17 cellular contexts compared by ENCODE assay signal in the genomic region with DNA sequence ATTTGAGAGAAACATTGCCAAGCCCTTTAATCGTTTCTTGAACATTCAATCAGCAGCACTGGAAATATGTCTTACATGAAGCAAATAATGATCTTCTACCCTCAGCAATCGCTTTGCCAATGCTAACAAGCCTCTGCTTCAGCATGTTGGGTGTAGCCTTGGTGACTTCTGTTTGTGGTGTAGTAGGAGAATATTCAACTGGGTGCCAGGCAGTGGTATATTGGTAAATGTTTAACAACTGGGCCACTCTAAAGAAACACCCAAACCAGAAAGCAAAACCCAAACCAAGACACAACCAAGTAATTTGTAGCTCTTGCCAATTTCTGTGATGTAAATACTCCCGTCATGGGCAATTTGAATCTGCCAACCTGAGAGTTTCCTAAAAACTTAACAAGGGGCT. TPM values are rescaled to one million over a fixed set of nuclear protein-coding genes. Genes with fewer than 3 reads are reported as not detected.
"Had no signal": no experiment of that assay in that cellular context is flagged by ENCODE, and none has a peak within 500 bp of the region (broad histone marks: within the 10 kb centered on the region; RNA-seq: fewer than 3 reads in every experiment).

No MANE protein-coding gene starts in this region.

- H3K4me1 Mint-ChIP-seq: activated naive CD8-positive, alpha-beta T cell treated with anti-CD3 and anti-CD28 coated beads for 36 hours had no signal

- H3K27me3 ChIP-seq: body of pancreas, esophagus squamous epithelium, thyroid gland had no signal

- H3K9me3 ChIP-seq: body of pancreas, esophagus squamous epithelium, neutrophil, thyroid gland had no signal

- H3K27ac ChIP-seq: body of pancreas, esophagus squamous epithelium, neutrophil, thyroid gland had no signal

- H3K4me3 ChIP-seq: body of pancreas, esophagus squamous epithelium, thyroid gland had no signal

- H3K36me3 Mint-ChIP-seq: activated naive CD8-positive, alpha-beta T cell treated with anti-CD3 and anti-CD28 coated beads for 36 hours; immature natural killer cell; naive thymus-derived CD8-positive, alpha-beta T cell; stimulated activated effector memory CD8-positive, alpha-beta T cell treated with anti-CD3 and anti-CD28 coated beads, Interleukin-12 subunit alpha, Interleukin-12 subunit beta, amount 100 ng/mL, for 72 hours; WTC11 had no signal

- H3K4me3 Mint-ChIP-seq: activated naive CD8-positive, alpha-beta T cell treated with anti-CD3 and anti-CD28 coated beads for 36 hours; immature natural killer cell; naive thymus-derived CD8-positive, alpha-beta T cell; stimulated activated effector memory CD8-positive, alpha-beta T cell treated with anti-CD3 and anti-CD28 coated beads, Interleukin-12 subunit alpha, Interleukin-12 subunit beta, amount 100 ng/mL, for 72 hours; WTC11 had no signal

- H3K36me3 ChIP-seq: esophagus squamous epithelium, neutrophil, thyroid gland had no signal

- DNase-seq: activated CD4-positive, alpha-beta T cell treated with anti-CD3 and anti-CD28 coated beads for 48 hours; activated CD8-positive, alpha-beta memory T cell treated with anti-CD3 and anti-CD28 coated beads, Interleukin-2, amount 50 U/mL, for 48 hours; activated naive CD8-positive, alpha-beta T cell treated with anti-CD3 and anti-CD28 coated beads for 36 hours; amygdala; body of pancreas; caudate nucleus; esophagus squamous epithelium; head of caudate nucleus; immature natural killer cell; left cardiac atrium; naive thymus-derived CD8-positive, alpha-beta T cell; retina; T-helper 2 cell; thyroid gland had no signal

- H3K4me1 ChIP-seq: body of pancreas, thyroid gland had no signal

- H3K9me3 Mint-ChIP-seq: activated naive CD8-positive, alpha-beta T cell treated with anti-CD3 and anti-CD28 coated beads for 36 hours; immature natural killer cell; stimulated activated effector memory CD8-positive, alpha-beta T cell treated with anti-CD3 and anti-CD28 coated beads, Interleukin-12 subunit alpha, Interleukin-12 subunit beta, amount 100 ng/mL, for 72 hours had no signal

- ATAC-seq: body of pancreas; left cardiac atrium; naive thymus-derived CD8-positive, alpha-beta T cell; stimulated activated effector memory CD8-positive, alpha-beta T cell treated with anti-CD3 and anti-CD28 coated beads, Interleukin-12 subunit alpha, Interleukin-12 subunit beta, amount 100 ng/mL, for 72 hours; WTC11 had no signal

RNA-seq across cellular contexts. Expression of gene CDH13, which starts 9.7 kb away (rescaled TPM):
- total RNA-seq: activated naive CD8-positive, alpha-beta T cell treated with anti-CD3 and anti-CD28 coated beads for 36 hours; naive thymus-derived CD8-positive, alpha-beta T cell had no signal
